Comparison of ENCODE assay signal across 8 cellular contexts in genomic region chr9:121650220-121651013, GRCh38. TPM values are rescaled to one million over a fixed set of nuclear protein-coding genes. Genes with fewer than 3 reads are reported as not detected.
DNase-seq lines count a peak whose midpoint lies in the region; ATAC-seq and TF ChIP-seq lines count a peak whose summit lies in the region.

No MANE protein-coding gene starts in this region.

- H3K56ac ChIP-seq in IMR-90 (ENCODE audit: extremely low read depth, insufficient read depth, low read length), result no peak overlapping the region

- H3K36me3 Mint-ChIP-seq in CD4-positive, CD25-positive, alpha-beta regulatory T cell, result no peaks in the 10 kb centered on the region

- no peak overlapping the region; the same call in 1 of the 2 replicates for H2BK120ac ChIP-seq in IMR-90 (ENCODE audit: low read depth, low read length)

- DNase-seq in CD4-positive, CD25-positive, alpha-beta regulatory T cell, result no peak
- DNase-seq in IMR-90 (peak; percentile 56), UCSD-AML1 (lab: John Stamatoyannopoulos, UW; ENCODE audit: unreplicated experiment) (peak; percentile 78), iPS DF 19.7 (ENCODE audit: low read depth, low spot score) (peak; percentile 52), COLO829 (ENCODE audit: low spot score) (no peak)
- DNase-seq in stimulated activated CD4-positive, alpha-beta T cell treated with anti-CD3 and anti-CD28 coated beads, Interleukin-2, amount 100 ng/mL, for 24 hours, result peak; percentile 21 to 36
- DNase-seq in effector CD4-positive, alpha-beta T cell, result no peak

- H3K27me3 ChIP-seq in CD4-positive, CD25-positive, alpha-beta regulatory T cell (ENCODE audit: control insufficient read depth, insufficient read depth, low read length), result peaks cover 16% of the 10 kb centered on the region
- peaks cover 13% of the 10 kb centered on the region for H3K27me3 ChIP-seq in IMR-90 (ENCODE audit: control insufficient read depth, insufficient read depth, low read length)

- peaks cover 0 to 14% of the 10 kb centered on the region in 2 experiments; a peak in 1 of 4 replicates for H3K79me1 ChIP-seq in IMR-90 (ENCODE audit: low read depth in 1 of 2, low read length in 2 of 2)

- in situ Hi-C loops in IMR-90 (cut with MboI; ENCODE audit: low sequenced_read_pairs), result no loop called here

- H4K5ac ChIP-seq in IMR-90 (ENCODE audit: low read depth, low read length), result no peak overlapping the region

- H3K4ac ChIP-seq in IMR-90 (ENCODE audit: low read depth, low read length), result no peak overlapping the region

- CTCF ChIA-PET in IMR-90 (lab: Yijun Ruan, JAX), result interaction anchor here (1.0 kb wide), 1 partner anchor 99 kb away, joined by 3 read pairs; no protein-coding TSS in a partner anchor

- H3K4me3 Mint-ChIP-seq in CD4-positive, CD25-positive, alpha-beta regulatory T cell, result peak overlapping the region in 3 of 4 donors; percentile 28 to 65 (median 38)

- 0 out of 2 replicates have a peak overlapping the region, but pooled peaks have one; percentile 29 for H3K14ac ChIP-seq in IMR-90 (replicated peaks; ENCODE audit: low read depth, low read length)

- H3K4me1 Mint-ChIP-seq in CD4-positive, CD25-positive, alpha-beta regulatory T cell, result peaks cover 0 to 15% (median 2%) of the 10 kb centered on the region in 4 donors

- no peak overlapping the region; the same call in 1 of the 2 replicates for H3K4me2 ChIP-seq in IMR-90 (ENCODE audit: low read depth, low read length)

- no peak overlapping the region for H4K91ac ChIP-seq in IMR-90 (ENCODE audit: insufficient read depth, low read depth, low read length)

- peaks cover 0 to 2% (median 0%) of the 10 kb centered on the region in 7 donors for H3K9me3 Mint-ChIP-seq in CD4-positive, CD25-positive, alpha-beta regulatory T cell

- H3K36me3 ChIP-seq in CD4-positive, CD25-positive, alpha-beta regulatory T cell (ENCODE audit: control insufficient read depth, insufficient read depth, low read length), result no peaks in the 10 kb centered on the region
- no peaks in the 10 kb centered on the region for H3K36me3 ChIP-seq in IMR-90 (ENCODE audit: control insufficient read depth, insufficient read depth, low read length)

- peak overlapping the region; percentile 25; the same call in 1 of the 2 replicates for H2BK20ac ChIP-seq in IMR-90 (ENCODE audit: low read depth, low read length)

- H3K9ac ChIP-seq in IMR-90 (ENCODE audit: low read depth, low read length), result no peak overlapping the region

- H3K9me1 ChIP-seq in IMR-90 (ENCODE audit: insufficient read depth, low read length), result peaks cover 3% of the 10 kb centered on the region; the same call in 1 of the 2 replicates

- H2BK5ac ChIP-seq in IMR-90 (ENCODE audit: low read depth, low read length, poor library complexity, severe bottlenecking), result no peak overlapping the region

- H3K9me3 ChIP-seq in CD4-positive, CD25-positive, alpha-beta regulatory T cell (ENCODE audit: control insufficient read depth in 2 of 2, low read length in 2 of 2), result no peaks in the 10 kb centered on the region
- no peaks in the 10 kb centered on the region for H3K9me3 ChIP-seq in IMR-90 (ENCODE audit: control insufficient read depth, insufficient read depth, low read length)

- peaks cover 24% of the 10 kb centered on the region for H4K20me1 ChIP-seq in IMR-90 (ENCODE audit: insufficient read depth, low read length)

- POLR2A ChIA-PET in IMR-90 (lab: Charles Lee; ENCODE audit: unreplicated experiment), result no interaction called here

- H2AK5ac ChIP-seq in IMR-90 (ENCODE audit: low read depth, low read length), result peak overlapping the region; percentile 43; the same call in 1 of the 2 replicates

- TF ChIP-seq POLR2A in IMR-90 (IDR thresholded peaks at IDR 0.05; ENCODE audit: low read depth, low read length), result no peak

- no TSS peak for BruUV-seq in IMR-90 (replicated peaks; lab: Mats Ljungman, UMichigan)

- 25% methylated on average over 4 of the region's 15 CpGs; no CpG with 5 or more reads in 1 of the 2 experiments for WGBS in IMR-90 (ENCODE audit: extremely low coverage in 2 of 2, insufficient read length in 1 of 2), 2 experiments

- intact Hi-C loops in IMR-90 (cut with micrococcal nuclease), result loop anchor here (5.0 kb wide), 1 partner anchor 213 kb away; no protein-coding TSS in a partner anchor

- no peak overlapping the region for H4K8ac ChIP-seq in IMR-90 (ENCODE audit: low read depth in 2 of 2, low read length in 2 of 2)

- peak overlapping the region; percentile 11 for H2AK9ac ChIP-seq in IMR-90 (replicated peaks; ENCODE audit: low read depth, low read length, poor library complexity)

- H2AFZ ChIP-seq in IMR-90 (replicated peaks; ENCODE audit: low read length, poor library complexity), result peak overlapping the region; percentile 23

- H3K23ac ChIP-seq in IMR-90 (ENCODE audit: low read depth, low read length), result peak overlapping the region; percentile 31; the same call in 1 of the 2 replicates

- no peaks in the 10 kb centered on the region for H3K4me1 ChIP-seq in CD4-positive, CD25-positive, alpha-beta regulatory T cell (ENCODE audit: control insufficient read depth, insufficient read depth, low read length, poor library complexity, severe bottlenecking)
- peaks cover 9% of the 10 kb centered on the region; the same call in 1 of the 2 replicates for H3K4me1 ChIP-seq in IMR-90 (ENCODE audit: control insufficient read depth, insufficient read depth, low read length)

- no peak overlapping the region for H3K18ac ChIP-seq in IMR-90 (ENCODE audit: low read depth, low read length)

- no peak overlapping the region for H3K27ac ChIP-seq in CD4-positive, CD25-positive, alpha-beta regulatory T cell (ENCODE audit: insufficient read depth, low read length, poor library complexity, severe bottlenecking)
- H3K27ac ChIP-seq in IMR-90 (ENCODE audit: insufficient read depth, low read length), result no peak overlapping the region

- dilution Hi-C loops in IMR-90 (cut with HindIII; ENCODE audit: low sequenced_read_pairs, unreplicated experiment), result no loop called here

- peaks cover 54% of the 10 kb centered on the region for H3K27me3 Mint-ChIP-seq in CD4-positive, CD25-positive, alpha-beta regulatory T cell

- no peak overlapping the region for H3K27ac Mint-ChIP-seq in CD4-positive, CD25-positive, alpha-beta regulatory T cell

- H3K4me3 ChIP-seq in CD4-positive, CD25-positive, alpha-beta regulatory T cell (ENCODE audit: low read depth, low read length), result no peak overlapping the region
- no peak overlapping the region for H3K4me3 ChIP-seq in IMR-90 (ENCODE audit: insufficient read depth, low read depth, low read length)

- ATAC-seq in CD4-positive, CD25-positive, alpha-beta regulatory T cell (ENCODE audit: low read depth in 2 of 2), result no peak
- ATAC-seq in IMR-90 (ENCODE audit: low read depth) (peak; percentile 34), HG03565 (IDR thresholded peaks at IDR 0.05; ENCODE audit: unreplicated experiment) (no peak)

- no peak for TF ChIP-seq CTCF in IMR-90 (conservative IDR thresholded peaks at IDR 0.05; ENCODE audit: low read depth, low read length)

- no peak for TF ChIP-seq RAD21 in IMR-90 (IDR thresholded peaks at IDR 0.05; ENCODE audit: low read length)

- no peak overlapping the region; the same call in 2 of the 3 replicates for H2BK15ac ChIP-seq in IMR-90 (ENCODE audit: low read depth, low read length)

TF ChIP-seq in IMR-90, 13 proteins besides CTCF, POLR2A, EP300 and RAD21:
- TF ChIP-seq ELK1 (IDR thresholded peaks at IDR 0.05; ENCODE audit: borderline replicate concordance, low read depth, low read length) (no peak), NFE2L2 (IDR thresholded peaks at IDR 0.05; ENCODE audit: low read depth, low read length) (no peak), MAZ (IDR thresholded peaks at IDR 0.05; ENCODE audit: borderline replicate concordance, low read depth, low read length) (peak; percentile 42; the same call in 1 of the 2 replicates)

RNA-seq across cellular contexts. Expression of gene DAB2IP, which starts 1.0 kb away (rescaled TPM):
- not detected for total RNA-seq in CD4-positive, CD25-positive, alpha-beta regulatory T cell
- not detected for polyA plus RNA-seq in CD4-positive, CD25-positive, alpha-beta regulatory T cell
- total RNA-seq in IMR-90 (2012; rRNA removed), result 5.6 and 6.1 TPM in 2 replicates
- polyA plus RNA-seq in IMR-90 (2012; rRNA removed), result 17.2 and 20.4 TPM in 2 replicates
- 12.2 and 16.5 TPM in 2 replicates for polyA plus RNA-seq in IMR-90 (2012; cell fraction: cytosol; rRNA removed)
- polyA plus RNA-seq in IMR-90 (2012; cell fraction: nucleus; rRNA removed; ENCODE audit: low replicate concordance), result 27.8 and 42.5 TPM in 2 replicates

Comparison
In these comparisons a context has a peak if more than half of its experiments do, and no peak if none do; other contexts are left out.
1. DNase-seq: peak in IMR-90 (single experiment), UCSD-AML1 (single experiment), iPS DF 19.7 (single experiment) and stimulated activated CD4-positive, alpha-beta T cell treated with anti-CD3 and anti-CD28 coated beads, Interleukin-2, amount 100 ng/mL, for 24 hours (2 of 2); none in CD4-positive, CD25-positive, alpha-beta regulatory T cell (0 of 3), COLO829 (single experiment) and effector CD4-positive, alpha-beta T cell (single experiment).